13 cellular contexts compared by ENCODE assay signal in the genomic region with DNA sequence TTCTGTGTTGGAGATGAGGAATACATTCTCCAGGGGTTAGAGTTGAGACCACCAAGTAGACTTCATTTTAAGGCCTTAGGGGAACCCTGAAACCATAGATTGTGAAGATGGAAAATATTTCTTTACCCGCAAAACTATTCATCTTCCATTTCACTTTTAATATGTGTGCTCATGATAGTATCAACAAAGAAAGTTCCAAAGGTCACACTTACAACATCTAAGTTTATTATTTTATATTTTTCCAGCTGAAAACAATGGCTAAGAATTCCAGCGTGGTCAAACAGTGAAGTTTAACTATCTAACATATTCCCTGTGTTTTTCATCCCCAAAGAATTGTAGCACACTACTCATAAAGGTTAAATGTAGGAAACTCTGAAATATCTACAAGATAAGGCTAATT.
"Had no signal": no experiment of that assay in that cellular context is flagged by ENCODE, and none has a peak within 500 bp of the region (broad histone marks: within the 10 kb centered on the region; RNA-seq: fewer than 3 reads in every experiment).

No MANE protein-coding gene starts in this region.

- ATAC-seq: esophagus mucosa; natural killer cell; stimulated activated naive CD8-positive, alpha-beta T cell treated with anti-CD3 and anti-CD28 coated beads, Interleukin-15, amount 100 ng/mL, for 72 hours had no signal

- H3K27me3 ChIP-seq: sigmoid colon, testis had no signal

- H3K36me3 ChIP-seq: sigmoid colon had no signal

- H3K4me1 ChIP-seq: testis had no signal

- DNase-seq: activated CD4-positive, alpha-beta T cell treated with anti-CD3 and anti-CD28 coated beads for 4 hours; activated naive CD4-positive, alpha-beta T cell treated with anti-CD3 and anti-CD28 coated beads for 36 hours; hypothalamus; left cardiac atrium; natural killer cell; nucleus accumbens; sigmoid colon; stimulated activated CD4-positive, alpha-beta T cell treated with anti-CD3 and anti-CD28 coated beads, Interleukin-4, amount 100 ng/mL, for 1 hour; stimulated activated naive CD8-positive, alpha-beta T cell treated with anti-CD3 and anti-CD28 coated beads, Interleukin-15, amount 100 ng/mL, for 72 hours; T-helper 1 cell; testis had no signal

- H3K9me3 ChIP-seq: sigmoid colon, testis had no signal

- H3K27ac ChIP-seq: sigmoid colon, testis had no signal

- H3K4me3 ChIP-seq: lung, sigmoid colon, testis had no signal
